17 cellular contexts compared by ENCODE assay signal in genomic region chr22:50287731-50288130, GRCh38. TPM values are rescaled to one million over a fixed set of nuclear protein-coding genes. Genes with fewer than 3 reads are reported as not detected.
DNase-seq lines count a peak whose midpoint lies in the region; ATAC-seq, FAIRE-seq and TF ChIP-seq lines count a peak whose summit lies in the region.
"Had no signal": no experiment of that assay in that cellular context is flagged by ENCODE, and none has a peak within 500 bp of the region (broad histone marks: within the 10 kb centered on the region; RNA-seq: fewer than 3 reads in every experiment).

No MANE protein-coding gene starts in this region.

- CTCF ChIA-PET in Calu3 (lab: Charles Lee) (no interaction called here), K562 (lab: Yijun Ruan, JAX; ENCODE audit: low intra/inter-chr PET ratio) (no interaction called here)

- no peak for FAIRE-seq in K562 (lab: Jason Lieb, UNC)
- FAIRE-seq: H54 had no signal

- H3K4me3 ChIP-seq in K562 (no peak overlapping the region), upper lobe of right lung (no peak overlapping the region)
- H3K4me3 ChIP-seq: BLaER1, GM23248 had no signal

- no peak overlapping the region for H3K4me3 Mint-ChIP-seq in Calu3 (ENCODE audit: low read depth, unreplicated experiment)
- H3K4me3 Mint-ChIP-seq: CD14-positive monocyte; CD4-positive, alpha-beta memory T cell; HFFc6 had no signal

- no peak overlapping the region for H3K9ac ChIP-seq in K562 (ENCODE audit: insufficient read depth in 1 of 2, low read depth in 2 of 2, low read length in 2 of 2)
- H3K9ac ChIP-seq: BLaER1, GM23248 had no signal

- H4K20me1 ChIP-seq in K562 (replicated peaks; ENCODE audit: control insufficient read depth, insufficient read depth, low read length), result no peaks in the 10 kb centered on the region

- H3K36me3 ChIP-seq in K562 (ENCODE audit: control insufficient read depth, insufficient read depth, low read length) (peaks cover 28% of the 10 kb centered on the region; the same call in 1 of the 3 replicates), upper lobe of right lung (peaks cover 74% of the 10 kb centered on the region)

- in situ Hi-C loops in K562 (cut with MboI), result no loop called here

- intact Hi-C loops in Calu3 (cut with micrococcal nuclease; ENCODE audit: unreplicated experiment) (no loop called here), K562 (cut with micrococcal nuclease) (no loop called here), upper lobe of right lung (cut with DNase I) (no loop called here)

- no peaks in the 10 kb centered on the region for H3K9me3 Mint-ChIP-seq in Calu3 (ENCODE audit: low read depth, unreplicated experiment)
- H3K9me3 Mint-ChIP-seq: CD14-positive monocyte; CD4-positive, alpha-beta memory T cell; HFFc6 had no signal

- peaks cover 77% of the 10 kb centered on the region for H3K36me3 Mint-ChIP-seq in Calu3 (ENCODE audit: insufficient read depth, unreplicated experiment)
- H3K36me3 Mint-ChIP-seq: CD4-positive, alpha-beta memory T cell had no signal

- H3K4me1 ChIP-seq in K562 (replicated peaks in 1 of 2; ENCODE audit: control insufficient read depth in 2 of 2, insufficient read depth in 2 of 2, low read length in 2 of 2) (peaks cover 0 to 24% of the 10 kb centered on the region in 2 experiments; a peak in 1 of 5 replicates), upper lobe of right lung (peaks cover 20% of the 10 kb centered on the region)

- H2AFZ ChIP-seq in K562 (ENCODE audit: low read depth, low read length), result no peak overlapping the region
- H2AFZ ChIP-seq: GM23248 had no signal

- BruUV-seq in Calu3 (replicated peaks; lab: Mats Ljungman, UMichigan) (no TSS peak), K562 (replicated peaks; lab: Mats Ljungman, UMichigan) (no TSS peak)

- TF ChIP-seq CTCF in Calu3 (IDR thresholded peaks at IDR 0.05; ENCODE audit: unreplicated experiment) (no peak), K562 (IDR thresholded peaks at IDR 0.05 in 2 of 3, conservative IDR thresholded peaks at IDR 0.05 in 1 of 3; ENCODE audit: insufficient read depth in 2 of 3, low read depth in 1 of 3, low read length in 3 of 3) (no peak), upper lobe of right lung (IDR thresholded peaks at IDR 0.05) (no peak)

- H3K27me3 ChIP-seq in K562 (ENCODE audit: control insufficient read depth in 2 of 2, insufficient read depth in 2 of 2, low read length in 2 of 2) (no peaks in the 10 kb centered on the region), upper lobe of right lung (no peaks in the 10 kb centered on the region)
- H3K27me3 ChIP-seq: BLaER1 had no signal

- H3K4me1 Mint-ChIP-seq in Calu3 (ENCODE audit: low read depth, unreplicated experiment), result peaks cover 25% of the 10 kb centered on the region

- no peaks in the 10 kb centered on the region; the same call in 2 of the 3 replicates for H3K79me2 ChIP-seq in K562 (ENCODE audit: control insufficient read depth, insufficient read depth, low read length)

- H3K9me3 ChIP-seq in K562 (replicated peaks; ENCODE audit: control insufficient read depth, insufficient read depth, low read depth, low read length), result no peaks in the 10 kb centered on the region
- no peaks in the 10 kb centered on the region for H3K9me3 ChIP-seq in upper lobe of right lung
- H3K9me3 ChIP-seq: BLaER1 had no signal

- DNase-seq in Calu3 (no peak), K562 (ENCODE audit: extremely low read depth in 1 of 4, low spot score in 3 of 4) (no peak), upper lobe of right lung (no peak), superior temporal gyrus (ENCODE audit: extremely low spot score) (no peak)
- DNase-seq: 8988T; CD4-positive, alpha-beta memory T cell; DMS79 treated with DMSO at 0.1 percent for 48 hours; GF-D8; GM23248; HCEC 1CT; HFFc6; IMR-90; KBM-7 had no signal

- no peak for TF ChIP-seq POLR2A in K562 (conservative IDR thresholded peaks at IDR 0.05)

- no peak for TF ChIP-seq EP300 in K562 (IDR thresholded peaks at IDR 0.05; ENCODE audit: low read length)

- H3K27me3 Mint-ChIP-seq in Calu3 (ENCODE audit: unreplicated experiment), result no peaks in the 10 kb centered on the region

- peak overlapping the region; percentile 39 for H3K27ac Mint-ChIP-seq in Calu3 (ENCODE audit: unreplicated experiment)
- H3K27ac Mint-ChIP-seq: CD14-positive monocyte; CD4-positive, alpha-beta memory T cell; HFFc6 had no signal

- WGBS in K562 (ENCODE audit: insufficient coverage, low coverage, missing lambda C conversion rate), result 97% methylated on average over 6 of the region's 31 CpGs

- POLR2A ChIA-PET in K562 (lab: Yijun Ruan, JAX), result interaction anchor here (1.0 kb wide), 1 partner anchor 13 kb away, joined by 3 read pairs; no protein-coding TSS in a partner anchor

- H3K4me2 ChIP-seq in K562 (ENCODE audit: insufficient read depth, low read length), result no peak overlapping the region
- H3K4me2 ChIP-seq: BLaER1 had no signal

- TF ChIP-seq RAD21 in K562 (CRISPR knock-in tag; conservative IDR thresholded peaks at IDR 0.05 in 1 of 2, IDR thresholded peaks at IDR 0.05 in 1 of 2), result no peak

- no peaks in the 10 kb centered on the region for H3K9me1 ChIP-seq in K562 (ENCODE audit: control insufficient read depth, insufficient read depth, low read length)

- ATAC-seq in K562 (no peak), upper lobe of right lung (no peak)

- H3K27ac ChIP-seq in K562 (ENCODE audit: extremely low read depth, low read depth, low read length) (no peak overlapping the region), upper lobe of right lung (no peak overlapping the region)
- H3K27ac ChIP-seq: BLaER1, GM23248, HL-60 had no signal

RNA-seq across cellular contexts. Expression of gene MAPK11, which starts 17.6 kb away (rescaled TPM):
- total RNA-seq in Calu3 (2022), result 14.3 and 23.7 TPM in 2 replicates
- total RNA-seq in K562 (2011; cell fraction: chromatin; rRNA removed; ENCODE audit: low replicate concordance), result 6.0 and 15.3 TPM in 2 replicates
- total RNA-seq in K562 (2011; cell fraction: nucleolus; rRNA removed), result 11.8 and 12.5 TPM in 2 replicates
- 6.0 and 6.7 TPM in 2 replicates for total RNA-seq in K562 (2011; cell fraction: nucleoplasm; rRNA removed)
- total RNA-seq in K562 (2014; rRNA removed), result 9.6 and 9.8 TPM in 2 replicates
- 1.9 and 2.5 TPM in 2 replicates for total RNA-seq in K562 (2014; rRNA removed; fragmentation: Illumina TruSeq; extraction: Trizol)
- total RNA-seq in K562 (2015; rRNA removed; fragmentation: Illumina TruSeq; extraction: Trizol), result 5.3 and 5.8 TPM in 2 replicates
- 12.8 and 14.6 TPM in 2 replicates for total RNA-seq in K562 (2021)
- 5.1 and 7.0 TPM in 2 replicates for polyA plus RNA-seq in K562 (2011; rRNA removed)
- 5.6 and 12.8 TPM in 2 replicates for polyA plus RNA-seq in K562 (2011; cell fraction: cytosol; rRNA removed)
- polyA plus RNA-seq in K562 (2011; cell fraction: nucleus; rRNA removed), result 39.5 and 60.0 TPM in 2 replicates
- 9.9 and 19.7 TPM in 2 replicates for polyA plus RNA-seq in K562 (2012)
- polyA plus RNA-seq in K562 (2014; fragmentation: Illumina TruSeq; extraction: Trizol), result 5.7 and 7.0 TPM in 2 replicates
- under 1 TPM; 0.06 to 0.10 TPM for polyA plus RNA-seq in K562 (2014; fragmentation: Nextera tagmentation; extraction: Ambion mirVana)
- 10.6 and 11.5 TPM in 2 replicates for polyA plus RNA-seq in K562 (2014; rRNA removed)
- polyA minus RNA-seq in K562 (2011; rRNA and poly(A)+ RNA removed), result 1.4 and 3.6 TPM in 2 replicates
- polyA minus RNA-seq in K562 (2011; cell fraction: cytosol; rRNA and poly(A)+ RNA removed), result 5.2 and 6.5 TPM in 2 replicates
- polyA minus RNA-seq in K562 (2011; cell fraction: nucleus; rRNA and poly(A)+ RNA removed), result 6.1 and 6.3 TPM in 2 replicates
- 26.1 TPM for total RNA-seq in upper lobe of right lung
- polyA plus RNA-seq: CD14-positive monocyte had no signal

RNA-seq across cellular contexts. Expression of gene PLXNB2, which starts 19.7 kb away (rescaled TPM):
- total RNA-seq in Calu3 (2022), result 298 and 337 TPM in 2 replicates
- 72.8 and 193 TPM in 2 replicates for total RNA-seq in K562 (2011; cell fraction: chromatin; rRNA removed; ENCODE audit: low replicate concordance)
- total RNA-seq in K562 (2011; cell fraction: nucleolus; rRNA removed), result 120 and 131 TPM in 2 replicates
- 71.3 and 73.4 TPM in 2 replicates for total RNA-seq in K562 (2011; cell fraction: nucleoplasm; rRNA removed)
- 16.9 and 22.7 TPM in 2 replicates for total RNA-seq in K562 (2014; rRNA removed)
- 3.2 and 4.8 TPM in 2 replicates for total RNA-seq in K562 (2014; rRNA removed; fragmentation: Illumina TruSeq; extraction: Trizol)
- 9.9 and 11.3 TPM in 2 replicates for total RNA-seq in K562 (2015; rRNA removed; fragmentation: Illumina TruSeq; extraction: Trizol)
- 45.1 and 48.0 TPM in 2 replicates for total RNA-seq in K562 (2021)
- 17.4 and 26.1 TPM in 2 replicates for polyA plus RNA-seq in K562 (2011; rRNA removed)
- 21.9 and 41.4 TPM in 2 replicates for polyA plus RNA-seq in K562 (2011; cell fraction: cytosol; rRNA removed)
- polyA plus RNA-seq in K562 (2011; cell fraction: nucleus; rRNA removed), result 101 and 150 TPM in 2 replicates
- 30.4 and 43.6 TPM in 2 replicates for polyA plus RNA-seq in K562 (2012)
- polyA plus RNA-seq in K562 (2014; fragmentation: Illumina TruSeq; extraction: Trizol), result 13.6 and 22.0 TPM in 2 replicates
- under 1 TPM; 0.15 to 0.81 TPM for polyA plus RNA-seq in K562 (2014; fragmentation: Nextera tagmentation; extraction: Ambion mirVana)
- polyA plus RNA-seq in K562 (2014; rRNA removed), result 20.7 and 24.6 TPM in 2 replicates
- polyA minus RNA-seq in K562 (2011; rRNA and poly(A)+ RNA removed), result 14.1 and 21.8 TPM in 2 replicates
- polyA minus RNA-seq in K562 (2011; cell fraction: cytosol; rRNA and poly(A)+ RNA removed), result 37.2 and 59.9 TPM in 2 replicates
- 30.4 and 32.4 TPM in 2 replicates for polyA minus RNA-seq in K562 (2011; cell fraction: nucleus; rRNA and poly(A)+ RNA removed)
- total RNA-seq in upper lobe of right lung, result 308 TPM

RNA-seq across cellular contexts. Expression of gene MAPK12, which starts 26.2 kb away (rescaled TPM):
- total RNA-seq in Calu3 (2022), result 21.1 and 27.5 TPM in 2 replicates
- total RNA-seq in K562 (2011; cell fraction: chromatin; rRNA removed; ENCODE audit: low replicate concordance), result 112 and 304 TPM in 2 replicates
- total RNA-seq in K562 (2011; cell fraction: nucleolus; rRNA removed), result 207 and 279 TPM in 2 replicates
- total RNA-seq in K562 (2011; cell fraction: nucleoplasm; rRNA removed), result 136 and 144 TPM in 2 replicates
- 45.2 and 45.5 TPM in 2 replicates for total RNA-seq in K562 (2014; rRNA removed)
- 5.7 and 11.1 TPM in 2 replicates for total RNA-seq in K562 (2014; rRNA removed; fragmentation: Illumina TruSeq; extraction: Trizol)
- 32.9 and 33.8 TPM in 2 replicates for total RNA-seq in K562 (2015; rRNA removed; fragmentation: Illumina TruSeq; extraction: Trizol)
- total RNA-seq in K562 (2021), result 68.4 and 69.1 TPM in 2 replicates
- 30.6 and 45.2 TPM in 2 replicates for polyA plus RNA-seq in K562 (2011; rRNA removed)
- 35.5 and 49.4 TPM in 2 replicates for polyA plus RNA-seq in K562 (2011; cell fraction: cytosol; rRNA removed)
- 285 and 430 TPM in 2 replicates for polyA plus RNA-seq in K562 (2011; cell fraction: nucleus; rRNA removed)
- 38.8 and 60.9 TPM in 2 replicates for polyA plus RNA-seq in K562 (2012)
- polyA plus RNA-seq in K562 (2014; fragmentation: Illumina TruSeq; extraction: Trizol), result 32.8 and 35.5 TPM in 2 replicates
- polyA plus RNA-seq in K562 (2014; fragmentation: Nextera tagmentation; extraction: Ambion mirVana), result 1 to 10 TPM in 1 of 2 experiments, under 1 TPM in 1; 0.79 to 4.0 TPM
- 69.4 and 71.5 TPM in 2 replicates for polyA plus RNA-seq in K562 (2014; rRNA removed)
- 12.0 and 15.0 TPM in 2 replicates for polyA minus RNA-seq in K562 (2011; rRNA and poly(A)+ RNA removed)
- 18.3 and 22.3 TPM in 2 replicates for polyA minus RNA-seq in K562 (2011; cell fraction: cytosol; rRNA and poly(A)+ RNA removed)
- 61.0 and 65.0 TPM in 2 replicates for polyA minus RNA-seq in K562 (2011; cell fraction: nucleus; rRNA and poly(A)+ RNA removed)
- total RNA-seq in upper lobe of right lung, result 22.2 TPM

RNA-seq across cellular contexts. Expression of gene HDAC10, which starts 36.7 kb away (rescaled TPM):
- total RNA-seq in Calu3 (2022) (52.9 and 69.2 TPM in 2 replicates), K562 (2014; rRNA removed) (16.4 and 21.4 TPM in 2 replicates), K562 (2014; rRNA removed; fragmentation: Illumina TruSeq; extraction: Trizol) (1.2 and 2.1 TPM in 2 replicates), K562 (2015; rRNA removed; fragmentation: Illumina TruSeq; extraction: Trizol) (7.0 and 10.9 TPM in 2 replicates), K562 (2021) (37.3 and 44.2 TPM in 2 replicates), upper lobe of right lung (48.9 TPM)
- 57.0 and 254 TPM in 2 replicates for total RNA-seq in K562 (2011; cell fraction: chromatin; rRNA removed; ENCODE audit: low replicate concordance)
- 188 and 225 TPM in 2 replicates for total RNA-seq in K562 (2011; cell fraction: nucleolus; rRNA removed)
- total RNA-seq in K562 (2011; cell fraction: nucleoplasm; rRNA removed), result 102 and 109 TPM in 2 replicates
- polyA plus RNA-seq in K562 (2011; rRNA removed) (6.5 and 18.6 TPM in 2 replicates), K562 (2014; fragmentation: Illumina TruSeq; extraction: Trizol) (6.3 and 14.4 TPM in 2 replicates), K562 (2014; fragmentation: Nextera tagmentation; extraction: Ambion mirVana) (under 1 TPM; 0.10 to 0.23 TPM), K562 (2014; rRNA removed) (29.0 and 35.7 TPM in 2 replicates)
- polyA plus RNA-seq in K562 (2011; cell fraction: cytosol; rRNA removed), result 4.8 and 5.9 TPM in 2 replicates
- 164 and 214 TPM in 2 replicates for polyA plus RNA-seq in K562 (2011; cell fraction: nucleus; rRNA removed)
- 34.6 and 75.5 TPM in 2 replicates for polyA plus RNA-seq in K562 (2012)
- 4.3 and 5.1 TPM in 2 replicates for polyA minus RNA-seq in K562 (2011; rRNA and poly(A)+ RNA removed)
- 6.0 and 17.9 TPM in 2 replicates for polyA minus RNA-seq in K562 (2011; cell fraction: cytosol; rRNA and poly(A)+ RNA removed)
- polyA minus RNA-seq in K562 (2011; cell fraction: nucleus; rRNA and poly(A)+ RNA removed), result 43.8 and 48.3 TPM in 2 replicates

RNA-seq across cellular contexts. Expression of gene DENND6B, which starts 39.1 kb away (rescaled TPM):
- 13.2 and 19.0 TPM in 2 replicates for total RNA-seq in Calu3 (2022)
- 6.5 and 21.7 TPM in 2 replicates for total RNA-seq in K562 (2011; cell fraction: chromatin; rRNA removed; ENCODE audit: low replicate concordance)
- 12.5 and 13.4 TPM in 2 replicates for total RNA-seq in K562 (2011; cell fraction: nucleolus; rRNA removed)
- total RNA-seq in K562 (2011; cell fraction: nucleoplasm; rRNA removed), result 8.5 and 9.8 TPM in 2 replicates
- 1.5 and 2.3 TPM in 2 replicates for total RNA-seq in K562 (2014; rRNA removed)
- total RNA-seq in K562 (2014; rRNA removed; fragmentation: Illumina TruSeq; extraction: Trizol), result 0.26 and 0.29 TPM in 2 replicates
- 0.83 TPM in 2 replicates for total RNA-seq in K562 (2015; rRNA removed; fragmentation: Illumina TruSeq; extraction: Trizol)
- total RNA-seq in K562 (2021), result 3.1 and 3.2 TPM in 2 replicates
- 2.0 and 3.4 TPM in 2 replicates for polyA plus RNA-seq in K562 (2011; rRNA removed)
- 2.9 and 5.9 TPM in 2 replicates for polyA plus RNA-seq in K562 (2011; cell fraction: cytosol; rRNA removed)
- polyA plus RNA-seq in K562 (2011; cell fraction: nucleus; rRNA removed), result 18.3 and 38.3 TPM in 2 replicates
- 2.7 and 5.8 TPM in 2 replicates for polyA plus RNA-seq in K562 (2012)
- polyA plus RNA-seq in K562 (2014; fragmentation: Illumina TruSeq; extraction: Trizol), result 1.7 and 2.0 TPM in 2 replicates
- polyA plus RNA-seq in K562 (2014; fragmentation: Nextera tagmentation; extraction: Ambion mirVana), result under 1 TPM; 0.07 to 0.31 TPM
- 3.1 and 3.7 TPM in 2 replicates for polyA plus RNA-seq in K562 (2014; rRNA removed)
- 0.48 and 0.84 TPM in 2 replicates for polyA minus RNA-seq in K562 (2011; rRNA and poly(A)+ RNA removed)
- polyA minus RNA-seq in K562 (2011; cell fraction: cytosol; rRNA and poly(A)+ RNA removed), result 1.8 and 3.2 TPM in 2 replicates
- polyA minus RNA-seq in K562 (2011; cell fraction: nucleus; rRNA and poly(A)+ RNA removed), result 2.6 and 3.8 TPM in 2 replicates
- 9.3 TPM for total RNA-seq in upper lobe of right lung
